ENCODE assay signal across 9 cellular contexts in the genomic region with DNA sequence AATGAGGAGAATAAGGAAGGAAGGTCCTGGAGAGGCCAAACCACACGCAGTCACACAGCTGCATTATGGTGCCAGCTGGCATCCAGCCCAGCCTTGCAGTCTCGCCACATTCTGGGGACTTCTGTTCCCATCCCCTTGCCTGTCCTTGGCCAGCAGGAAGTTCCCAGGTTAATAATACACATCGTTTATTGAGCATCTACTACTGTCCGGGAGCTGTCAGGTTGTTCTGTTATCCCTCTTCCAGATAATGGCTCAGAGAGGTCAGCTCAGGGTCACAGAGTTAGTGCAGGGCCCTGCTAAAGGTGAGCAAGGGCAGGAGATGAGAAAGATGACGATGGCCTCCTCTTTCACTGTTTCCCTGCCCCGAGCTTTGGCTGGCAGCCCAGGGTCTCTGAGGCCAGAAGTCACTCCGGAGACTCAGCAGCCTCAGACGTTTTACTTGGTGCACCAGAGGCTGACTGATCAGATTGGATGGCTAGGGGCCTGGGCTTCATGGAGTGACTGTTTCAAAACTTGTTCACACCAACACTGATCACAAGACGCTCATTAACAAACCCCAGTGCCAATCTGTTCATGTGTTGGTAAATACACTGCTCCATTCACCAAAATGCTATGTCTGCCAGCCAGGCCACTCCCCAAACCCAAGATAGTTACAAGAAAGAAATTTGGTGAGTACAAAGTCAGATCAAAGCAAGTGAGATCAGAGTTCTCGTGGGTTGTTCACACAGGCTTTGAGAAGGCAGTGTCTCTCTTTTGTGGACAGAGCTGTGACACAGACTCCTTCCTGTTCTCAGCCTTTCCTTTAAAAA.
A peak's percentile ranks its signal among the peaks of the same experiment; 100 is the strongest.
DNase-seq lines count a peak whose midpoint lies in the region; ATAC-seq and TF ChIP-seq lines count a peak whose summit lies in the region.
"Had no signal": no experiment of that assay in that cellular context is flagged by ENCODE, and none has a peak within 500 bp of the region (broad histone marks: within the 10 kb centered on the region; RNA-seq: fewer than 3 reads in every experiment).

No MANE protein-coding gene starts in this region.

- peaks cover 2% of the 10 kb centered on the region for H3K36me3 Mint-ChIP-seq in activated T-helper 1 cell treated with anti-CD3 and anti-CD28 coated beads, Interleukin-12 subunit alpha, Interleukin-12 subunit beta, Interleukin-2, Interleukin-4 antibody, amounts not matched to agents 30 ng/mL and 10 ng/mL and 1 ng/mL, durations not matched to agents 14 hours and 24 hours and 36 hours (ENCODE audit: low read depth)
- H3K36me3 Mint-ChIP-seq in type B pancreatic cell: peaks cover 15% of the 10 kb centered on the region

- peaks cover 7 to 42% (median 25%) of the 10 kb centered on the region in 9 donors for H3K4me1 ChIP-seq in heart right ventricle

- peaks cover 2% of the 10 kb centered on the region for H3K27me3 Mint-ChIP-seq in activated T-helper 1 cell treated with anti-CD3 and anti-CD28 coated beads, Interleukin-12 subunit alpha, Interleukin-12 subunit beta, Interleukin-2, Interleukin-4 antibody, amounts not matched to agents 30 ng/mL and 10 ng/mL and 1 ng/mL, durations not matched to agents 14 hours and 24 hours and 36 hours (ENCODE audit: insufficient read depth)
- no peaks in the 10 kb centered on the region for H3K27me3 Mint-ChIP-seq in type B pancreatic cell

- WGBS in heart right ventricle, 2 donors: 17 to 19% methylated on average over 10 of the region's 10 CpGs

- H3K4me3 Mint-ChIP-seq in activated T-helper 1 cell treated with anti-CD3 and anti-CD28 coated beads, Interleukin-12 subunit alpha, Interleukin-12 subunit beta, Interleukin-2, Interleukin-4 antibody, amounts not matched to agents 30 ng/mL and 10 ng/mL and 1 ng/mL, durations not matched to agents 14 hours and 24 hours and 36 hours: no peak overlapping the region
- peak overlapping the region; percentile 67 for H3K4me3 Mint-ChIP-seq in type B pancreatic cell

- H3K27ac Mint-ChIP-seq in activated T-helper 1 cell treated with anti-CD3 and anti-CD28 coated beads, Interleukin-12 subunit alpha, Interleukin-12 subunit beta, Interleukin-2, Interleukin-4 antibody, amounts not matched to agents 30 ng/mL and 10 ng/mL and 1 ng/mL, durations not matched to agents 14 hours and 24 hours and 36 hours: peak overlapping the region; percentile 80
- H3K27ac Mint-ChIP-seq in type B pancreatic cell: peak overlapping the region; percentile 99

- TF ChIP-seq CTCF in heart right ventricle (IDR thresholded peaks at IDR 0.05) (no peak), type B pancreatic cell (conservative IDR thresholded peaks at IDR 0.05) (no peak)

- intact Hi-C loops in activated T-helper 1 cell treated with anti-CD3 and anti-CD28 coated beads, Interleukin-12 subunit alpha, Interleukin-12 subunit beta, Interleukin-2, Interleukin-4 antibody, amounts not matched to agents 30 ng/mL and 10 ng/mL and 1 ng/mL, durations not matched to agents 14 hours and 24 hours and 36 hours (cut with micrococcal nuclease): no loop called here
- intact Hi-C loops in heart right ventricle (cut with DNase I): loop anchor here in 1 of 10 donors (2.0 kb wide), 1 partner anchor 82 kb away; no protein-coding TSS in a partner anchor

- H3K27me3 ChIP-seq in MG63: no peaks in the 10 kb centered on the region; the same call in 1 of the 2 replicates
- H3K27me3 ChIP-seq in heart right ventricle: no peaks in the 10 kb centered on the region
- H3K27me3 ChIP-seq: dorsolateral prefrontal cortex had no signal

- no peaks in the 10 kb centered on the region for H3K9me3 ChIP-seq in MG63
- H3K9me3 ChIP-seq in heart right ventricle: no peaks in the 10 kb centered on the region

- peak; percentile 79 for DNase-seq in COLO829 (ENCODE audit: low spot score)
- DNase-seq in MG63: peak; percentile 60
- DNase-seq in activated T-helper 1 cell treated with anti-CD3 and anti-CD28 coated beads, Interleukin-12 subunit alpha, Interleukin-12 subunit beta, Interleukin-2, Interleukin-4 antibody, amounts not matched to agents 30 ng/mL and 10 ng/mL and 1 ng/mL, durations not matched to agents 14 hours and 24 hours and 36 hours (ENCODE audit: low spot score): peak; percentile 28
- peak; percentile 55 to 75 for DNase-seq in heart right ventricle
- no peak for DNase-seq in type B pancreatic cell (ENCODE audit: extremely low spot score, unreplicated experiment)
- DNase-seq in stimulated activated CD4-positive, alpha-beta T cell treated with anti-CD3 and anti-CD28 coated beads, Interleukin-12 subunit alpha, Interleukin-12 subunit beta, amount 100 ng/mL, for 4 hours: no peak

- ATAC-seq in heart right ventricle (peak in 7 of 8 donors; percentile 54 to 78 (median 65)), GM18502 (IDR thresholded peaks at IDR 0.05; ENCODE audit: poor library complexity, unreplicated experiment) (no peak), GM18909 (IDR thresholded peaks at IDR 0.05; ENCODE audit: poor library complexity, unreplicated experiment) (no peak)

- H3K27ac ChIP-seq in heart right ventricle: peak overlapping the region in 1 of 10 donors; percentile 29
- H3K27ac ChIP-seq: dorsolateral prefrontal cortex had no signal

- peaks cover 17% of the 10 kb centered on the region for H3K4me1 Mint-ChIP-seq in activated T-helper 1 cell treated with anti-CD3 and anti-CD28 coated beads, Interleukin-12 subunit alpha, Interleukin-12 subunit beta, Interleukin-2, Interleukin-4 antibody, amounts not matched to agents 30 ng/mL and 10 ng/mL and 1 ng/mL, durations not matched to agents 14 hours and 24 hours and 36 hours (ENCODE audit: low read depth)
- H3K4me1 Mint-ChIP-seq in type B pancreatic cell (ENCODE audit: unreplicated experiment): peaks cover 25% of the 10 kb centered on the region

- no peak overlapping the region for H3K4me3 ChIP-seq in MG63
- H3K4me3 ChIP-seq in heart right ventricle: no peak overlapping the region
- H3K4me3 ChIP-seq: dorsolateral prefrontal cortex had no signal

- no peaks in the 10 kb centered on the region for H3K36me3 ChIP-seq in MG63
- H3K36me3 ChIP-seq in heart right ventricle: peaks cover 0 to 14% (median 0%) of the 10 kb centered on the region in 9 donors

- H3K9me3 Mint-ChIP-seq in activated T-helper 1 cell treated with anti-CD3 and anti-CD28 coated beads, Interleukin-12 subunit alpha, Interleukin-12 subunit beta, Interleukin-2, Interleukin-4 antibody, amounts not matched to agents 30 ng/mL and 10 ng/mL and 1 ng/mL, durations not matched to agents 14 hours and 24 hours and 36 hours: no peaks in the 10 kb centered on the region
- peaks cover 6% of the 10 kb centered on the region for H3K9me3 Mint-ChIP-seq in type B pancreatic cell

Comparison
In these comparisons a context has a peak if more than half of its experiments do, and no peak if none do; other contexts are left out.
1. DNase-seq: peak in COLO829 (single experiment), MG63 (single experiment), activated T-helper 1 cell treated with anti-CD3 and anti-CD28 coated beads, Interleukin-12 subunit alpha, Interleukin-12 subunit beta, Interleukin-2, Interleukin-4 antibody, amounts not matched to agents 30 ng/mL and 10 ng/mL and 1 ng/mL, durations not matched to agents 14 hours and 24 hours and 36 hours (single experiment) and heart right ventricle (2 of 2); none in type B pancreatic cell (single experiment) and stimulated activated CD4-positive, alpha-beta T cell treated with anti-CD3 and anti-CD28 coated beads, Interleukin-12 subunit alpha, Interleukin-12 subunit beta, amount 100 ng/mL, for 4 hours (single experiment).
2. ATAC-seq: peak in heart right ventricle (7 of 8); none in GM18502 (single experiment) and GM18909 (single experiment).